ENCODE assay signal across 17 cellular contexts in the genomic region with DNA sequence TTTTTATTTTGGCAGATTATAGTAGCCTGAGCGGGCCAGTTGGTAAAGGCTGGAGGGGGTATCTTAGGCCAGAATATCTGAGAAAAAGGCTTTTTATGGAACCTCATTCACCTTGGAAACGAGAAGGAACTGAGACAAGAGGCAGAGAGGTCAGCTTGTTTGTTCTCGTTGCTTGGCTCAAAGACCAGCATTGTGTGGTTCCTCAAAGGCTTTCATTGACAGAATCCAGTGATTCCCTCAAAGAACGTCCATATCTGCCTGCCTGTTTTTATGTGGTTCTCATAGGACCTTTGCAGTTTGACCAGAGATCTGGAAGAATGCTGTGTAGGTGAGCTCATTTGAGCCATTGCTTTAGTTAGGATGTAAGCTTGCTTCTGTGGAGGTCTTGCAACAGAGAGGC.
"Had no signal": no experiment of that assay in that cellular context is flagged by ENCODE, and none has a peak within 500 bp of the region (broad histone marks: within the 10 kb centered on the region; RNA-seq: fewer than 3 reads in every experiment).

No MANE protein-coding gene starts in this region.

- DNase-seq: hippocampal formation; immature natural killer cell; kidney; left ventricle myocardium inferior; naive thymus-derived CD8-positive, alpha-beta T cell; occipital lobe; right lobe of liver; stimulated activated CD4-positive, alpha-beta T cell treated with anti-CD3 and anti-CD28 coated beads, Interleukin-1b, Interleukin-23, amount 100 ng/mL, for 48 hours; stimulated activated CD4-positive, alpha-beta T cell treated with anti-CD3 and anti-CD28 coated beads, Interleukin-2, amount 100 ng/mL, for 48 hours; stimulated activated CD4-positive, alpha-beta T cell treated with anti-CD3 and anti-CD28 coated beads, Interleukin-4, amount 100 ng/mL, for 4 hours; stimulated activated CD8-positive, alpha-beta memory T cell treated with anti-CD3 and anti-CD28 coated beads, Interleukin-4, amount 100 ng/mL, for 48 hours; stimulated activated naive CD4-positive, alpha-beta T cell treated with Interleukin-2 at 50 U/mL for 16 hours; stimulated activated naive CD8-positive, alpha-beta T cell treated with anti-CD3 and anti-CD28 coated beads, Interleukin-15, amount 100 ng/mL, for 72 hours; testis; thyroid gland; transverse colon; upper lobe of left lung had no signal
